ENCODE assay signal across 12 cellular contexts in the genomic region with DNA sequence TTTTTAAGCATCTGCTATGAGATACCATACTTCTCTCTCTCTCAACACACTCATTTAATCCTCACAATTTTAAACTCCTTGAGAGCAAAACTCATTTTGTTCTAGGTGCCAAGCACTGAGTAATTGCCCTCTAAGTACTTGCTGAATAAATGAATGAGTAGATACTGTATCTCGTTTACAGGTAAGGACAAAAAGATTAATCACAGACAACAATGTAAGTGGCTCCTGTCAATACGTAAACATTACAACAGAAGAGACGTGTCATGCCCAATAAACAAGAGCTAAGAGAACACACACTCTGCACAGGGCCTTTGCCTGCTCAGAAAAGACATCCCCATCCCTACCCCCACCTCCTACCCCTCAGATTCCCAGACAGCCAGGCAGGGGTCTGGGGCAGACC. TPM values are rescaled to one million over a fixed set of nuclear protein-coding genes. Genes with fewer than 3 reads are reported as not detected.
DNase-seq lines count a peak whose midpoint lies in the region; ATAC-seq and TF ChIP-seq lines count a peak whose summit lies in the region.
"Had no signal": no experiment of that assay in that cellular context is flagged by ENCODE, and none has a peak within 500 bp of the region (broad histone marks: within the 10 kb centered on the region; RNA-seq: fewer than 3 reads in every experiment).

No MANE protein-coding gene starts in this region.

- no peaks in the 10 kb centered on the region for H3K36me3 Mint-ChIP-seq in MCF 10A (ENCODE audit: insufficient read depth, unreplicated experiment)
- peaks cover 55% of the 10 kb centered on the region for H3K36me3 Mint-ChIP-seq in activated CD4-positive, alpha-beta memory T cell treated with anti-CD3 and anti-CD28 coated beads, Interleukin-2, amount 10 ng/mL, durations not matched to agents 7 days and 5 days (ENCODE audit: low read depth)

- no peak overlapping the region for H3K9ac ChIP-seq in subcutaneous abdominal adipose tissue (ENCODE audit: low read length in 5 of 5)
- H3K9ac ChIP-seq in colonic mucosa (ENCODE audit: low read depth in 2 of 2, low read length in 2 of 2) = no peak overlapping the region

- 64 to 69% methylated on average over 2 to 3 of the region's 3 CpGs for WGBS in gastroesophageal sphincter (ENCODE audit: low coverage in 1 of 2), 2 donors

- no TSS peak for BruUV-seq in MCF 10A (replicated peaks; lab: Mats Ljungman, UMichigan)

- TF ChIP-seq POLR2A in breast epithelium (IDR thresholded peaks at IDR 0.05) = no peak
- TF ChIP-seq POLR2A in gastroesophageal sphincter (IDR thresholded peaks at IDR 0.05) = no peak

- H3K27ac ChIP-seq in breast epithelium (peak overlapping the region in 1 of 2 donors; percentile 89), gastroesophageal sphincter (peak overlapping the region in 3 of 4 donors; percentile 69 to 73 (median 69)), subcutaneous abdominal adipose tissue (ENCODE audit: low read depth, low read length) (peak overlapping the region; percentile 42), colonic mucosa (no peak overlapping the region)
- H3K27ac ChIP-seq: body of pancreas had no signal

- no peaks in the 10 kb centered on the region for H3K9me3 Mint-ChIP-seq in MCF 10A (ENCODE audit: unreplicated experiment)
- no peaks in the 10 kb centered on the region for H3K9me3 Mint-ChIP-seq in activated CD4-positive, alpha-beta memory T cell treated with anti-CD3 and anti-CD28 coated beads, Interleukin-2, amount 10 ng/mL, durations not matched to agents 7 days and 5 days

- TF ChIP-seq EP300 in gastroesophageal sphincter (IDR thresholded peaks at IDR 0.05) = no peak

- intact Hi-C loops in MCF 10A (cut with micrococcal nuclease) = no loop called here
- intact Hi-C loops in breast epithelium (cut with DNase I; ENCODE audit: low total_unique reads) = no loop called here
- intact Hi-C loops in colonic mucosa (cut with DNase I) = no loop called here

- H3K4me3 Mint-ChIP-seq in MCF 10A (ENCODE audit: unreplicated experiment) = no peak overlapping the region
- no peak overlapping the region for H3K4me3 Mint-ChIP-seq in activated CD4-positive, alpha-beta memory T cell treated with anti-CD3 and anti-CD28 coated beads, Interleukin-2, amount 10 ng/mL, durations not matched to agents 7 days and 5 days
- H3K4me3 Mint-ChIP-seq: B cell had no signal

- DNase-seq in MCF 10A (ENCODE audit: unreplicated experiment) (no peak), breast epithelium (ENCODE audit: low spot score in 2 of 2) (no peak), colonic mucosa (no peak)
- DNase-seq in activated CD4-positive, alpha-beta memory T cell treated with anti-CD3 and anti-CD28 coated beads, Interleukin-2, amount 10 ng/mL, durations not matched to agents 7 days and 5 days = no peak
- DNase-seq: body of pancreas, MG63, NCI-H510A had no signal

- H3K27ac Mint-ChIP-seq in MCF 10A (ENCODE audit: low read depth, unreplicated experiment) = peak overlapping the region; percentile 73
- H3K27ac Mint-ChIP-seq in activated CD4-positive, alpha-beta memory T cell treated with anti-CD3 and anti-CD28 coated beads, Interleukin-2, amount 10 ng/mL, durations not matched to agents 7 days and 5 days = peak overlapping the region; percentile 30
- H3K27ac Mint-ChIP-seq: B cell had no signal

- TF ChIP-seq CTCF in MCF 10A (IDR thresholded peaks at IDR 0.05; ENCODE audit: unreplicated experiment) = no peak
- TF ChIP-seq CTCF in breast epithelium (IDR thresholded peaks at IDR 0.05) = no peak
- TF ChIP-seq CTCF in gastroesophageal sphincter (IDR thresholded peaks at IDR 0.05) = no peak
- no peak for TF ChIP-seq CTCF in colonic mucosa (IDR thresholded peaks at IDR 0.05)

- ATAC-seq in gastroesophageal sphincter = no peak
- no peak for ATAC-seq in HG03095 (IDR thresholded peaks at IDR 0.05; ENCODE audit: unreplicated experiment)
- no peak for ATAC-seq in HG02884 (IDR thresholded peaks at IDR 0.05; ENCODE audit: unreplicated experiment)
- ATAC-seq: body of pancreas had no signal

- POLR2A ChIA-PET in MCF 10A (lab: Yijun Ruan, JAX) = interaction anchor here (0.7 to 1.2 kb wide), 2 partner anchors 20 to 60 kb away, joined by 3 read pairs; a partner anchor contains a TSS
- POLR2A ChIA-PET in activated CD4-positive, alpha-beta memory T cell treated with anti-CD3 and anti-CD28 coated beads, Interleukin-2, amount 10 ng/mL, durations not matched to agents 7 days and 5 days (lab: Charles Lee) = interaction anchor here (1.1 to 11.8 kb wide), 7 partner anchors 8 to 58 kb away, joined by 3 to 103 read pairs (median 4); no protein-coding TSS in a partner anchor

- no peaks in the 10 kb centered on the region for H3K9me3 ChIP-seq in breast epithelium
- no peaks in the 10 kb centered on the region for H3K9me3 ChIP-seq in gastroesophageal sphincter
- H3K9me3 ChIP-seq in subcutaneous abdominal adipose tissue (ENCODE audit: control insufficient read depth in 5 of 5, low read length in 5 of 5) = no peaks in the 10 kb centered on the region
- no peaks in the 10 kb centered on the region for H3K9me3 ChIP-seq in colonic mucosa
- H3K9me3 ChIP-seq: body of pancreas, MG63 had no signal

- no peaks in the 10 kb centered on the region for H3K36me3 ChIP-seq in breast epithelium
- no peaks in the 10 kb centered on the region for H3K36me3 ChIP-seq in gastroesophageal sphincter
- no peaks in the 10 kb centered on the region for H3K36me3 ChIP-seq in subcutaneous abdominal adipose tissue (ENCODE audit: control insufficient read depth in 5 of 5, insufficient read depth in 5 of 5, low read length in 5 of 5)
- H3K36me3 ChIP-seq in colonic mucosa = no peaks in the 10 kb centered on the region

- H3K4me1 ChIP-seq in breast epithelium (peaks cover 21 to 23% of the 10 kb centered on the region in 2 donors), gastroesophageal sphincter (peaks cover 2 to 84% (median 14%) of the 10 kb centered on the region in 3 donors), subcutaneous abdominal adipose tissue (ENCODE audit: control insufficient read depth in 5 of 5, insufficient read depth in 5 of 5, low read length in 5 of 5) (peaks cover 9 to 47% (median 45%) of the 10 kb centered on the region in 5 donors), colonic mucosa (no peaks in the 10 kb centered on the region)

- peaks cover 23% of the 10 kb centered on the region for H3K4me1 Mint-ChIP-seq in MCF 10A (ENCODE audit: insufficient read depth, unreplicated experiment)
- peaks cover 93% of the 10 kb centered on the region for H3K4me1 Mint-ChIP-seq in activated CD4-positive, alpha-beta memory T cell treated with anti-CD3 and anti-CD28 coated beads, Interleukin-2, amount 10 ng/mL, durations not matched to agents 7 days and 5 days

- CTCF ChIA-PET in MCF 10A (lab: Yijun Ruan, JAX) = interaction anchor here (0.7 kb wide), 1 partner anchor 15 kb away, joined by 4 read pairs; no protein-coding TSS in a partner anchor
- CTCF ChIA-PET in activated CD4-positive, alpha-beta memory T cell treated with anti-CD3 and anti-CD28 coated beads, Interleukin-2, amount 10 ng/mL, durations not matched to agents 7 days and 5 days (lab: Charles Lee) = interaction anchor here (1.0 to 1.4 kb wide), 2 partner anchors 49 to 60 kb away, joined by 3 to 4 read pairs; a partner anchor contains a TSS

- H3K27me3 ChIP-seq in breast epithelium (no peaks in the 10 kb centered on the region), gastroesophageal sphincter (no peaks in the 10 kb centered on the region), subcutaneous abdominal adipose tissue (ENCODE audit: control insufficient read depth in 5 of 5, insufficient read depth in 4 of 5, low read length in 5 of 5) (no peaks in the 10 kb centered on the region), colonic mucosa (no peaks in the 10 kb centered on the region)
- H3K27me3 ChIP-seq: body of pancreas, MG63 had no signal

- no peaks in the 10 kb centered on the region for H3K27me3 Mint-ChIP-seq in MCF 10A (ENCODE audit: insufficient read depth, unreplicated experiment)
- no peaks in the 10 kb centered on the region for H3K27me3 Mint-ChIP-seq in activated CD4-positive, alpha-beta memory T cell treated with anti-CD3 and anti-CD28 coated beads, Interleukin-2, amount 10 ng/mL, durations not matched to agents 7 days and 5 days
- H3K27me3 Mint-ChIP-seq: B cell had no signal

- H3K4me3 ChIP-seq in breast epithelium (no peak overlapping the region), gastroesophageal sphincter (no peak overlapping the region), subcutaneous abdominal adipose tissue (ENCODE audit: low read depth in 1 of 5, low read length in 5 of 5) (no peak overlapping the region), colonic mucosa (no peak overlapping the region)
- H3K4me3 ChIP-seq: body of pancreas, MG63 had no signal

RNA-seq across cellular contexts. Expression of a gene that starts 59.8 kb away (rescaled TPM):
- 24.3 and 29.8 TPM in 2 replicates for total RNA-seq in MCF 10A (2022)
- 10 to 100 TPM; 22.6 to 36.7 (median 33.4) TPM for total RNA-seq in breast epithelium
- 10 to 100 TPM; 61.7 to 62.0 TPM for total RNA-seq in activated CD4-positive, alpha-beta memory T cell treated with anti-CD3 and anti-CD28 coated beads, Interleukin-2, amount 10 ng/mL, durations not matched to agents 7 days and 5 days
- 10 to 100 TPM; 13.8 to 30.6 (median 19.9) TPM for total RNA-seq in gastroesophageal sphincter
- 10 to 100 TPM; 12.3 to 13.7 TPM for total RNA-seq in colonic mucosa
